In the genomic region with DNA sequence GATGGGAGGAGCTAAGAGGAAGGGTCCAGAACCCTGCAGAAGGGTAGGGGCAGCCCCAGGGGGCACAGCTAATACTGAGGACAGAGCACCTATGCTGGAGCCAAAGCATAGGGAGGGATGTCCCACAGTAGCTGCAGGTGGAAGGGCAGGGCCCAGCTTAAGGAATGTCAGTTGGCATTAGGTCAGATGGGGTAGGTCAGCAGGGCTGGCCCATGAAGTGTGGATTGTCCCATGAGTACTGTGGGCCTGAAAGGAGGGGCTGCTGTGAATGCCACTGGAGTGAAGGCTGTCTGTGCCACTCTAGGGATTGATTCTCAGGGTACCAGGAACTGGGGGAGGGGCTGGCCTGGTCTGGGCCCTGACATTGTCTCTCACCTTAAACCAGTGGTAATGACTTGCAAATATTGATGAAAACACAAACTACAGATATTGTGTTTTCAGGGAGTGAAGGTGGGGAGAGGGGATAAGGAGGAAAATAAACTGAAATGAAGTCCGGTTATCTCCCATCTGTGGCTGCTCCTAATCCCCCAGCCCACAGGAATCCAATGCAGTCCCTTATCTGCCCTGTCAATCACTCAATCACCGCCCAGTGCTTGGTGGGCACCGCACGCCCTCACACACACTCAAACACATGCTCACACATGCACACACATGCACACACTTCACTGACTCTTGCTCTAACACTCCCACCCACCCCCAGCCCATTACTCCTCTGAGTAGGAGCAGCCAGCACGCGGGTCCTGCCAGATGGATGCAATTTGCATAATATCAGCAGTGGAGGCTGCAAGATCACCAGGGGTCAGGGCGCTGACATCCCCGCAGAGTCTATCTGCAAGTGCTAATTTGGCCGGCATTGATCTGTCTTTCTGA, we compare ENCODE assay signal across 1 cellular context.
A peak's percentile ranks its signal among the peaks of the same experiment; 100 is the strongest.
TF ChIP-seq lines count a peak whose summit lies in the region.

No MANE protein-coding gene starts in this region.

TF ChIP-seq in K562, 482 proteins besides CTCF, POLR2A, EP300 and RAD21 (continued from another document):
- TF ChIP-seq, protein P1, sequence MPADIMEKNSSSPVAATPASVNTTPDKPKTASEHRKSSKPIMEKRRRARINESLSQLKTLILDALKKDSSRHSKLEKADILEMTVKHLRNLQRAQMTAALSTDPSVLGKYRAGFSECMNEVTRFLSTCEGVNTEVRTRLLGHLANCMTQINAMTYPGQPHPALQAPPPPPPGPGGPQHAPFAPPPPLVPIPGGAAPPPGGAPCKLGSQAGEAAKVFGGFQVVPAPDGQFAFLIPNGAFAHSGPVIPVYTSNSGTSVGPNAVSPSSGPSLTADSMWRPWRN (IDR thresholded peaks at IDR 0.05; ENCODE audit: low read depth), result peak; percentile 77; the same call in 1 of the 2 replicates
- TF ChIP-seq, protein P2, sequence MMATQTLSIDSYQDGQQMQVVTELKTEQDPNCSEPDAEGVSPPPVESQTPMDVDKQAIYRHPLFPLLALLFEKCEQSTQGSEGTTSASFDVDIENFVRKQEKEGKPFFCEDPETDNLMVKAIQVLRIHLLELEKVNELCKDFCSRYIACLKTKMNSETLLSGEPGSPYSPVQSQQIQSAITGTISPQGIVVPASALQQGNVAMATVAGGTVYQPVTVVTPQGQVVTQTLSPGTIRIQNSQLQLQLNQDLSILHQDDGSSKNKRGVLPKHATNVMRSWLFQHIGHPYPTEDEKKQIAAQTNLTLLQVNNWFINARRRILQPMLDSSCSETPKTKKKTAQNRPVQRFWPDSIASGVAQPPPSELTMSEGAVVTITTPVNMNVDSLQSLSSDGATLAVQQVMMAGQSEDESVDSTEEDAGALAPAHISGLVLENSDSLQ (IDR thresholded peaks at IDR 0.05), result peak; percentile 94
- TF ChIP-seq NEUROD1 (IDR thresholded peaks at IDR 0.05; ENCODE audit: borderline replicate concordance, low read depth, low read length, partially characterized antibody) (no peak), ATF7 (IDR thresholded peaks at IDR 0.05) (no peak), ZNF224 (CRISPR knock-in tag; IDR thresholded peaks at IDR 0.05) (no peak), PHF20 (IDR thresholded peaks at IDR 0.05; ENCODE audit: partially characterized antibody) (no peak), NFE2L1 (tag; IDR thresholded peaks at IDR 0.05; ENCODE audit: borderline replicate concordance, low read depth) (no peak), PURB (CRISPR knock-in tag; IDR thresholded peaks at IDR 0.05; ENCODE audit: low read depth) (no peak), MTA1 (IDR thresholded peaks at IDR 0.05; ENCODE audit: borderline replicate concordance) (peak; percentile 21; the same call in 1 of the 2 replicates), CBFA2T3 (IDR thresholded peaks at IDR 0.05) (peak; percentile 58), ESRRA (IDR thresholded peaks at IDR 0.05; ENCODE audit: borderline replicate concordance, low read depth) (peak; percentile 77; the same call in 1 of the 2 replicates)
- TF ChIP-seq, protein P3, sequence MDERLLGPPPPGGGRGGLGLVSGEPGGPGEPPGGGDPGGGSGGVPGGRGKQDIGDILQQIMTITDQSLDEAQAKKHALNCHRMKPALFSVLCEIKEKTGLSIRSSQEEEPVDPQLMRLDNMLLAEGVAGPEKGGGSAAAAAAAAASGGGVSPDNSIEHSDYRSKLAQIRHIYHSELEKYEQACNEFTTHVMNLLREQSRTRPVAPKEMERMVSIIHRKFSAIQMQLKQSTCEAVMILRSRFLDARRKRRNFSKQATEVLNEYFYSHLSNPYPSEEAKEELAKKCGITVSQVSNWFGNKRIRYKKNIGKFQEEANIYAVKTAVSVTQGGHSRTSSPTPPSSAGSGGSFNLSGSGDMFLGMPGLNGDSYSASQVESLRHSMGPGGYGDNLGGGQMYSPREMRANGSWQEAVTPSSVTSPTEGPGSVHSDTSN (CRISPR knock-in tag; IDR thresholded peaks at IDR 0.05; ENCODE audit: low read depth), result peak; percentile 51
- TF ChIP-seq, protein P3 (tag; conservative IDR thresholded peaks at IDR 0.05; ENCODE audit: low read depth), result peak; percentile 75
- TF ChIP-seq, protein P4, sequence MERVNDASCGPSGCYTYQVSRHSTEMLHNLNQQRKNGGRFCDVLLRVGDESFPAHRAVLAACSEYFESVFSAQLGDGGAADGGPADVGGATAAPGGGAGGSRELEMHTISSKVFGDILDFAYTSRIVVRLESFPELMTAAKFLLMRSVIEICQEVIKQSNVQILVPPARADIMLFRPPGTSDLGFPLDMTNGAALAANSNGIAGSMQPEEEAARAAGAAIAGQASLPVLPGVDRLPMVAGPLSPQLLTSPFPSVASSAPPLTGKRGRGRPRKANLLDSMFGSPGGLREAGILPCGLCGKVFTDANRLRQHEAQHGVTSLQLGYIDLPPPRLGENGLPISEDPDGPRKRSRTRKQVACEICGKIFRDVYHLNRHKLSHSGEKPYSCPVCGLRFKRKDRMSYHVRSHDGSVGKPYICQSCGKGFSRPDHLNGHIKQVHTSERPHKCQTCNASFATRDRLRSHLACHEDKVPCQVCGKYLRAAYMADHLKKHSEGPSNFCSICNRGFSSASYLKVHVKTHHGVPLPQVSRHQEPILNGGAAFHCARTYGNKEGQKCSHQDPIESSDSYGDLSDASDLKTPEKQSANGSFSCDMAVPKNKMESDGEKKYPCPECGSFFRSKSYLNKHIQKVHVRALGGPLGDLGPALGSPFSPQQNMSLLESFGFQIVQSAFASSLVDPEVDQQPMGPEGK (CRISPR knock-in tag; IDR thresholded peaks at IDR 0.05; ENCODE audit: borderline replicate concordance), result no peak
